ENCODE assay signal across 2 cellular contexts in genomic region chr11:129695543-129696308, GRCh38.
TF ChIP-seq lines count a peak whose summit lies in the region.

No MANE protein-coding gene starts in this region.

TF ChIP-seq in GM23338, 12 proteins besides CTCF, POLR2A, EP300 and RAD21:
- TF ChIP-seq, protein P1, sequence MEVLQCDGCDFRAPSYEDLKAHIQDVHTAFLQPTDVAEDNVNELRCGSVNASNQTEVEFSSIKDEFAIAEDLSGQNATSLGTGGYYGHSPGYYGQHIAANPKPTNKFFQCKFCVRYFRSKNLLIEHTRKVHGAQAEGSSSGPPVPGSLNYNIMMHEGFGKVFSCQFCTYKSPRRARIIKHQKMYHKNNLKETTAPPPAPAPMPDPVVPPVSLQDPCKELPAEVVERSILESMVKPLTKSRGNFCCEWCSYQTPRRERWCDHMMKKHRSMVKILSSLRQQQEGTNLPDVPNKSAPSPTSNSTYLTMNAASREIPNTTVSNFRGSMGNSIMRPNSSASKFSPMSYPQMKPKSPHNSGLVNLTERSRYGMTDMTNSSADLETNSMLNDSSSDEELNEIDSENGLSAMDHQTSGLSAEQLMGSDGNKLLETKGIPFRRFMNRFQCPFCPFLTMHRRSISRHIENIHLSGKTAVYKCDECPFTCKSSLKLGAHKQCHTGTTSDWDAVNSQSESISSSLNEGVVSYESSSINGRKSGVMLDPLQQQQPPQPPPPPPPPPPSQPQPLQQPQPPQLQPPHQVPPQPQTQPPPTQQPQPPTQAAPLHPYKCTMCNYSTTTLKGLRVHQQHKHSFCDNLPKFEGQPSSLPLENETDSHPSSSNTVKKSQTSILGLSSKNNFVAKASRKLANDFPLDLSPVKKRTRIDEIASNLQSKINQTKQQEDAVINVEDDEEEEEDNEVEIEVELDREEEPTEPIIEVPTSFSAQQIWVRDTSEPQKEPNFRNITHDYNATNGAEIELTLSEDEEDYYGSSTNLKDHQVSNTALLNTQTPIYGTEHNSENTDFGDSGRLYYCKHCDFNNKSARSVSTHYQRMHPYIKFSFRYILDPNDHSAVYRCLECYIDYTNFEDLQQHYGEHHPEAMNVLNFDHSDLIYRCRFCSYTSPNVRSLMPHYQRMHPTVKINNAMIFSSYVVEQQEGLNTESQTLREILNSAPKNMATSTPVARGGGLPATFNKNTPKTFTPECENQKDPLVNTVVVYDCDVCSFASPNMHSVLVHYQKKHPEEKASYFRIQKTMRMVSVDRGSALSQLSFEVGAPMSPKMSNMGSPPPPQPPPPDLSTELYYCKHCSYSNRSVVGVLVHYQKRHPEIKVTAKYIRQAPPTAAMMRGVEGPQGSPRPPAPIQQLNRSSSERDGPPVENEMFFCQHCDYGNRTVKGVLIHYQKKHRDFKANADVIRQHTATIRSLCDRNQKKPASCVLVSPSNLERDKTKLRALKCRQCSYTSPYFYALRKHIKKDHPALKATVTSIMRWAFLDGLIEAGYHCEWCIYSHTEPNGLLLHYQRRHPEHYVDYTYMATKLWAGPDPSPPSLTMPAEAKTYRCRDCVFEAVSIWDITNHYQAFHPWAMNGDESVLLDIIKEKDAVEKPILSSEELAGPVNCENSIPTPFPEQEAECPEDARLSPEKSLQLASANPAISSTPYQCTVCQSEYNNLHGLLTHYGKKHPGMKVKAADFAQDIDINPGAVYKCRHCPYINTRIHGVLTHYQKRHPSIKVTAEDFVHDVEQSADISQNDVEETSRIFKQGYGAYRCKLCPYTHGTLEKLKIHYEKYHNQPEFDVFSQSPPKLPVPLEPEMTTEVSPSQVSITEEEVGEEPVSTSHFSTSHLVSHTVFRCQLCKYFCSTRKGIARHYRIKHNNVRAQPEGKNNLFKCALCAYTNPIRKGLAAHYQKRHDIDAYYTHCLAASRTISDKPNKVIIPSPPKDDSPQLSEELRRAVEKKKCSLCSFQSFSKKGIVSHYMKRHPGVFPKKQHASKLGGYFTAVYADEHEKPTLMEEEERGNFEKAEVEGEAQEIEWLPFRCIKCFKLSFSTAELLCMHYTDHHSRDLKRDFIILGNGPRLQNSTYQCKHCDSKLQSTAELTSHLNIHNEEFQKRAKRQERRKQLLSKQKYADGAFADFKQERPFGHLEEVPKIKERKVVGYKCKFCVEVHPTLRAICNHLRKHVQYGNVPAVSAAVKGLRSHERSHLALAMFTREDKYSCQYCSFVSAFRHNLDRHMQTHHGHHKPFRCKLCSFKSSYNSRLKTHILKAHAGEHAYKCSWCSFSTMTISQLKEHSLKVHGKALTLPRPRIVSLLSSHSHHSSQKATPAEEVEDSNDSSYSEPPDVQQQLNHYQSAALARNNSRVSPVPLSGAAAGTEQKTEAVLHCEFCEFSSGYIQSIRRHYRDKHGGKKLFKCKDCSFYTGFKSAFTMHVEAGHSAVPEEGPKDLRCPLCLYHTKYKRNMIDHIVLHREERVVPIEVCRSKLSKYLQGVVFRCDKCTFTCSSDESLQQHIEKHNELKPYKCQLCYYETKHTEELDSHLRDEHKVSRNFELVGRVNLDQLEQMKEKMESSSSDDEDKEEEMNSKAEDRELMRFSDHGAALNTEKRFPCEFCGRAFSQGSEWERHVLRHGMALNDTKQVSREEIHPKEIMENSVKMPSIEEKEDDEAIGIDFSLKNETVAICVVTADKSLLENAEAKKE (CRISPR knock-in tag; IDR thresholded peaks at IDR 0.05): no peak
- no peak for TF ChIP-seq STAT1 (IDR thresholded peaks at IDR 0.05; ENCODE audit: unreplicated experiment)
- no peak for TF ChIP-seq POLR2AphosphoS5 (IDR thresholded peaks at IDR 0.05; ENCODE audit: low read depth)
- no peak for TF ChIP-seq EZH2 (IDR thresholded peaks at IDR 0.05; ENCODE audit: low read depth, unreplicated experiment)
- no peak for TF ChIP-seq ZNF114 (CRISPR knock-in tag; IDR thresholded peaks at IDR 0.05)
- TF ChIP-seq JUNB (IDR thresholded peaks at IDR 0.05; ENCODE audit: unreplicated experiment): no peak
- no peak for TF ChIP-seq ZNF331 (CRISPR knock-in tag; IDR thresholded peaks at IDR 0.05; ENCODE audit: low read depth)
- TF ChIP-seq, protein P2, sequence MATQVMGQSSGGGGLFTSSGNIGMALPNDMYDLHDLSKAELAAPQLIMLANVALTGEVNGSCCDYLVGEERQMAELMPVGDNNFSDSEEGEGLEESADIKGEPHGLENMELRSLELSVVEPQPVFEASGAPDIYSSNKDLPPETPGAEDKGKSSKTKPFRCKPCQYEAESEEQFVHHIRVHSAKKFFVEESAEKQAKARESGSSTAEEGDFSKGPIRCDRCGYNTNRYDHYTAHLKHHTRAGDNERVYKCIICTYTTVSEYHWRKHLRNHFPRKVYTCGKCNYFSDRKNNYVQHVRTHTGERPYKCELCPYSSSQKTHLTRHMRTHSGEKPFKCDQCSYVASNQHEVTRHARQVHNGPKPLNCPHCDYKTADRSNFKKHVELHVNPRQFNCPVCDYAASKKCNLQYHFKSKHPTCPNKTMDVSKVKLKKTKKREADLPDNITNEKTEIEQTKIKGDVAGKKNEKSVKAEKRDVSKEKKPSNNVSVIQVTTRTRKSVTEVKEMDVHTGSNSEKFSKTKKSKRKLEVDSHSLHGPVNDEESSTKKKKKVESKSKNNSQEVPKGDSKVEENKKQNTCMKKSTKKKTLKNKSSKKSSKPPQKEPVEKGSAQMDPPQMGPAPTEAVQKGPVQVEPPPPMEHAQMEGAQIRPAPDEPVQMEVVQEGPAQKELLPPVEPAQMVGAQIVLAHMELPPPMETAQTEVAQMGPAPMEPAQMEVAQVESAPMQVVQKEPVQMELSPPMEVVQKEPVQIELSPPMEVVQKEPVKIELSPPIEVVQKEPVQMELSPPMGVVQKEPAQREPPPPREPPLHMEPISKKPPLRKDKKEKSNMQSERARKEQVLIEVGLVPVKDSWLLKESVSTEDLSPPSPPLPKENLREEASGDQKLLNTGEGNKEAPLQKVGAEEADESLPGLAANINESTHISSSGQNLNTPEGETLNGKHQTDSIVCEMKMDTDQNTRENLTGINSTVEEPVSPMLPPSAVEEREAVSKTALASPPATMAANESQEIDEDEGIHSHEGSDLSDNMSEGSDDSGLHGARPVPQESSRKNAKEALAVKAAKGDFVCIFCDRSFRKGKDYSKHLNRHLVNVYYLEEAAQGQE (IDR thresholded peaks at IDR 0.05; ENCODE audit: unreplicated experiment): no peak
- no peak for TF ChIP-seq CREB1 (CRISPR knock-in tag; IDR thresholded peaks at IDR 0.05; ENCODE audit: low read depth)
- no peak for TF ChIP-seq NANOG (IDR thresholded peaks at IDR 0.05; ENCODE audit: borderline replicate concordance)
- TF ChIP-seq ETS1 (IDR thresholded peaks at IDR 0.05): no peak
- TF ChIP-seq EZH2phosphoT487 (IDR thresholded peaks at IDR 0.05; ENCODE audit: unreplicated experiment): no peak

TF ChIP-seq in K562, 482 proteins besides CTCF, POLR2A, EP300 and RAD21 (continued from another document):
- TF ChIP-seq XRCC5 (IDR thresholded peaks at IDR 0.05; ENCODE audit: low read depth, low read length): 0 out of 2 replicates have a peak, but pooled peaks have one; percentile 21
- TF ChIP-seq L3MBTL2 (IDR thresholded peaks at IDR 0.05): peak; percentile 32; the same call in 1 of the 2 replicates
- no peak for TF ChIP-seq ILK (tag; IDR thresholded peaks at IDR 0.05; ENCODE audit: borderline replicate concordance, low read depth)
- no peak for TF ChIP-seq NKRF (IDR thresholded peaks at IDR 0.05; ENCODE audit: borderline replicate concordance)
- TF ChIP-seq E4F1 (CRISPR knock-in tag; IDR thresholded peaks at IDR 0.05; ENCODE audit: borderline replicate concordance): no peak
